10 cellular contexts compared by ENCODE assay signal in genomic region chr9:92964981-92965758, GRCh38. TPM values are rescaled to one million over a fixed set of nuclear protein-coding genes. Genes with fewer than 3 reads are reported as not detected.
A peak's percentile ranks its signal among the peaks of the same experiment; 100 is the strongest.
DNase-seq lines count a peak whose midpoint lies in the region; ATAC-seq and TF ChIP-seq lines count a peak whose summit lies in the region.
"Had no signal": no experiment of that assay in that cellular context is flagged by ENCODE, and none has a peak within 500 bp of the region (broad histone marks: within the 10 kb centered on the region; RNA-seq: fewer than 3 reads in every experiment).

No MANE protein-coding gene starts in this region.

- peak overlapping the region; percentile 98 for H3K27ac Mint-ChIP-seq in activated CD4-positive, alpha-beta memory T cell treated with anti-CD3 and anti-CD28 coated beads, Interleukin-2, amount 10 ng/mL, durations not matched to agents 7 days and 5 days

- H3K9me3 ChIP-seq in right lobe of liver (no peaks in the 10 kb centered on the region), GM23248 (ENCODE audit: low read depth) (no peaks in the 10 kb centered on the region)

- TF ChIP-seq CTCF in right lobe of liver (IDR thresholded peaks at IDR 0.05), result no peak

- H2AFZ ChIP-seq in GM23248, result no peak overlapping the region

- no peaks in the 10 kb centered on the region for H3K27me3 Mint-ChIP-seq in activated CD4-positive, alpha-beta memory T cell treated with anti-CD3 and anti-CD28 coated beads, Interleukin-2, amount 10 ng/mL, durations not matched to agents 7 days and 5 days

- H3K9me2 ChIP-seq in GM23248 (ENCODE audit: insufficient read depth), result no peaks in the 10 kb centered on the region

- peaks cover 67% of the 10 kb centered on the region for H3K36me3 Mint-ChIP-seq in activated CD4-positive, alpha-beta memory T cell treated with anti-CD3 and anti-CD28 coated beads, Interleukin-2, amount 10 ng/mL, durations not matched to agents 7 days and 5 days (ENCODE audit: low read depth)

- POLR2A ChIA-PET in activated CD4-positive, alpha-beta memory T cell treated with anti-CD3 and anti-CD28 coated beads, Interleukin-2, amount 10 ng/mL, durations not matched to agents 7 days and 5 days (lab: Charles Lee), result interaction anchor here (0.8 to 5.9 kb wide), 17 partner anchors 8 to 491 kb away, joined by 3 to 118 read pairs (median 7); partner anchors contain the start of genes CARD19, FAM120AOS, FGD3 and IPPK

- H3F3A ChIP-seq in GM23248 (ENCODE audit: insufficient read depth), result no peaks in the 10 kb centered on the region

- H3K4me2 ChIP-seq in GM23248 (ENCODE audit: unreplicated experiment), result no peak overlapping the region

- H3K4me3 ChIP-seq in right lobe of liver (peak overlapping the region; percentile 19 to 41 (median 25)), GM23248 (no peak overlapping the region)

- H3K9ac ChIP-seq in GM23248, result no peak overlapping the region

- CTCF ChIA-PET in activated CD4-positive, alpha-beta memory T cell treated with anti-CD3 and anti-CD28 coated beads, Interleukin-2, amount 10 ng/mL, durations not matched to agents 7 days and 5 days (lab: Charles Lee), result interaction anchor here (1.5 to 1.6 kb wide), 4 partner anchors 8 to 38 kb away, joined by 5 to 11 read pairs (median 6); no protein-coding TSS in a partner anchor

- H3K79me2 ChIP-seq in GM23248 (ENCODE audit: insufficient read depth), result no peaks in the 10 kb centered on the region

- peaks cover 13% of the 10 kb centered on the region for H3K9me3 Mint-ChIP-seq in activated CD4-positive, alpha-beta memory T cell treated with anti-CD3 and anti-CD28 coated beads, Interleukin-2, amount 10 ng/mL, durations not matched to agents 7 days and 5 days

- H3K27ac ChIP-seq in right lobe of liver (peak overlapping the region; percentile 56 to 73 (median 63)), GM23248 (no peak overlapping the region)

- ATAC-seq in GM21447 (IDR thresholded peaks at IDR 0.05; ENCODE audit: unreplicated experiment), result peak; percentile 41
- peak; percentile 47 to 65 (median 54) for ATAC-seq in right lobe of liver
- ATAC-seq in GM19035 (IDR thresholded peaks at IDR 0.05; ENCODE audit: unreplicated experiment), result no peak

- H3K4me3 Mint-ChIP-seq in activated CD4-positive, alpha-beta memory T cell treated with anti-CD3 and anti-CD28 coated beads, Interleukin-2, amount 10 ng/mL, durations not matched to agents 7 days and 5 days, result peak overlapping the region; percentile 85

- in situ Hi-C loops in GM23248 (cut with MboI), result no loop called here

- WGBS in right lobe of liver (ENCODE audit: insufficient coverage, low coverage, low lambda C conversion rate, missing lambda C conversion rate), result 87% methylated on average over 7 of the region's 22 CpGs
- 63 to 69% methylated on average over 20 to 22 of the region's 22 CpGs for WGBS in GM23248 (ENCODE audit: low coverage in 1 of 2, low lambda C conversion rate in 2 of 2, missing lambda C conversion rate in 2 of 2), 2 experiments

- H3K4me1 ChIP-seq in right lobe of liver (no peaks in the 10 kb centered on the region), GM23248 (ENCODE audit: insufficient read depth) (no peaks in the 10 kb centered on the region)

- peaks cover 68% of the 10 kb centered on the region for H3K4me1 Mint-ChIP-seq in activated CD4-positive, alpha-beta memory T cell treated with anti-CD3 and anti-CD28 coated beads, Interleukin-2, amount 10 ng/mL, durations not matched to agents 7 days and 5 days

- intact Hi-C loops in right lobe of liver (cut with DNase I), result no loop called here

- no peaks in the 10 kb centered on the region for H3K27me3 ChIP-seq in right lobe of liver
- H3K27me3 ChIP-seq in GM23248 (replicated peaks; ENCODE audit: insufficient read depth), result no peaks in the 10 kb centered on the region

- no peak for TF ChIP-seq POLR2A in right lobe of liver (IDR thresholded peaks at IDR 0.05)

- DNase-seq in Ammon's horn (ENCODE audit: low spot score), result peak; percentile 36
- DNase-seq in activated CD4-positive, alpha-beta memory T cell treated with anti-CD3 and anti-CD28 coated beads, Interleukin-2, amount 10 ng/mL, durations not matched to agents 7 days and 5 days, result peak; percentile 58
- DNase-seq in right lobe of liver, result peak; percentile 52 to 66 (median 60)
- no peak for DNase-seq in NCI-H526 treated with DMSO at 0.1 percent for 48 hours (lab: John Stamatoyannopoulos, UW)
- no peak for DNase-seq in SK-N-DZ (ENCODE audit: low spot score)
- DNase-seq in GM23248, result no peak
- DNase-seq: DMS79 treated with DMSO at 0.1 percent for 48 hours, NCI-H1436 treated with DMSO at 0.1 percent for 48 hours had no signal

- H4K20me1 ChIP-seq in GM23248 (ENCODE audit: insufficient read depth), result no peaks in the 10 kb centered on the region

- H3K36me3 ChIP-seq in right lobe of liver, result no peaks in the 10 kb centered on the region
- H3K36me3 ChIP-seq in GM23248 (ENCODE audit: low read depth), result no peaks in the 10 kb centered on the region

RNA-seq across cellular contexts. Expression of gene FGD3, which starts 17.8 kb away (rescaled TPM):
- 100 to 1,000 TPM; 102 to 104 TPM for total RNA-seq in activated CD4-positive, alpha-beta memory T cell treated with anti-CD3 and anti-CD28 coated beads, Interleukin-2, amount 10 ng/mL, durations not matched to agents 7 days and 5 days
- total RNA-seq in right lobe of liver, result 1 to 10 TPM; 1.7 to 3.1 (median 2.4) TPM
- not detected in 2 replicates for polyA plus RNA-seq in SK-N-DZ (2014; cell fraction: cytosol; rRNA removed)
- not detected in 2 replicates for polyA plus RNA-seq in SK-N-DZ (2014; cell fraction: nucleus; rRNA removed)
- total RNA-seq in GM23248 (2014; rRNA removed; shearing (Covaris generic)), result not detected in 2 replicates
- not detected in 2 replicates for polyA plus RNA-seq in GM23248 (2016; fragmentation: Nextera tagmentation; extraction: Ambion mirVana)

Comparison
In these comparisons a context has a peak if more than half of its experiments do, and no peak if none do; other contexts are left out.
1. DNase-seq: peak in Ammon's horn (single experiment), activated CD4-positive, alpha-beta memory T cell treated with anti-CD3 and anti-CD28 coated beads, Interleukin-2, amount 10 ng/mL, durations not matched to agents 7 days and 5 days (single experiment) and right lobe of liver (3 of 3); none in NCI-H526 treated with DMSO at 0.1 percent for 48 hours (single experiment), SK-N-DZ (single experiment) and GM23248 (single experiment).
2. RNA of gene FGD3, which starts 17.8 kb away (total RNA-seq): 102 to 104 TPM in activated CD4-positive, alpha-beta memory T cell treated with anti-CD3 and anti-CD28 coated beads, Interleukin-2, amount 10 ng/mL, durations not matched to agents 7 days and 5 days; 1.7 to 3.1 TPM in right lobe of liver and not detected in GM23248; every median in the first group is over 10 times any median in the second.